Comparison of ENCODE assay signal across 26 cellular contexts in the genomic region with DNA sequence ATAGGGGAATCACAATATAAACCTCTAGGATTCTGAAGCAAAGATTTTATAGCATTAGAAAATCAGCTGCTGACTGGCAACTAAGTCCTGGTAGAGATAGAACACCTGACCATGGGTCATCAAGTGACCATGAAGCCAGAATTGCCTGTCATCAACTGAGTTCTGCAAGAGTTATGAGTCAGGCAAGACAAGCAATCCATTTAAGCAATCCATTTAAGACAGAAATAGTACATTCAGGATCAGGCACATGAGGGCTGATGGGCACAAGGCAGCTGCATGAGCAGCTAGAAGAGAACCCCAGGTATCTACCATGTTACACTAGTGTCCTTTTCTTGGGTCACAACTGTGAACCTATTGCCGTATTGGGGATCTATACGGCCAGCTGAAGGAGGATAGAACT.
A peak's percentile ranks its signal among the peaks of the same experiment; 100 is the strongest.
DNase-seq lines count a peak whose midpoint lies in the region; ATAC-seq and TF ChIP-seq lines count a peak whose summit lies in the region.
"Had no signal": no experiment of that assay in that cellular context is flagged by ENCODE, and none has a peak within 500 bp of the region (broad histone marks: within the 10 kb centered on the region; RNA-seq: fewer than 3 reads in every experiment).

No MANE protein-coding gene starts in this region.

- H3K9me2 ChIP-seq in PC-3 (replicated peaks; ENCODE audit: low read length), result no peaks in the 10 kb centered on the region

- no peak overlapping the region for H4K5ac ChIP-seq in mesendoderm (ENCODE audit: low read length)

- POLR2A ChIA-PET in PC-3 (lab: Charles Lee; ENCODE audit: unreplicated experiment), result no interaction called here

- H3K4me1 ChIP-seq in PC-3 (ENCODE audit: insufficient read depth, low read length), result no peaks in the 10 kb centered on the region
- H3K4me1 ChIP-seq in mesendoderm (ENCODE audit: control insufficient read depth, low read depth, low read length), result peaks cover 5% of the 10 kb centered on the region
- no peaks in the 10 kb centered on the region for H3K4me1 ChIP-seq in right atrium auricular region
- H3K4me1 ChIP-seq: ascending aorta, pancreas had no signal

- H3K4ac ChIP-seq in mesendoderm (ENCODE audit: low read depth, low read length), result peak overlapping the region; percentile 24

- WGBS in mesendoderm (ENCODE audit: extremely low coverage, insufficient coverage, low lambda C conversion rate), result no CpG with 5 or more reads among the region's 2 CpGs

- H2AFZ ChIP-seq in PC-3 (ENCODE audit: low read length), result no peak overlapping the region

- intact Hi-C loops in PC-3 (cut with micrococcal nuclease), result no loop called here

- H2BK5ac ChIP-seq in mesendoderm (ENCODE audit: low read length), result no peak overlapping the region

- TF ChIP-seq CTCF in PC-3 (conservative IDR thresholded peaks at IDR 0.05; ENCODE audit: low read depth, low read length) (no peak), epithelial cell of esophagus (IDR thresholded peaks at IDR 0.05; ENCODE audit: insufficient read depth, low read depth, low read length, missing control alignments) (no peak), right atrium auricular region (IDR thresholded peaks at IDR 0.05) (no peak)

- peak overlapping the region; percentile 9 for H3K56ac ChIP-seq in mesendoderm (ENCODE audit: low read length)

- H3K27ac ChIP-seq in PC-3 (ENCODE audit: low read length), result no peak overlapping the region
- H3K27ac ChIP-seq in mesendoderm (ENCODE audit: low read depth, low read length), result no peak overlapping the region
- H3K27ac ChIP-seq in right atrium auricular region, result no peak overlapping the region
- H3K27ac ChIP-seq: ascending aorta, pancreas, thoracic aorta had no signal

- H4K8ac ChIP-seq in mesendoderm (ENCODE audit: low read depth, low read length), result no peak overlapping the region

- no peaks in the 10 kb centered on the region for H3K27me3 ChIP-seq in PC-3 (ENCODE audit: low read length)
- no peaks in the 10 kb centered on the region for H3K27me3 ChIP-seq in mesendoderm (ENCODE audit: insufficient read depth, low read length, poor library complexity)
- H3K27me3 ChIP-seq in right atrium auricular region, result no peaks in the 10 kb centered on the region
- H3K27me3 ChIP-seq: ascending aorta, pancreas had no signal

- DNase-seq in CD1c-positive myeloid dendritic cell (ENCODE audit: extremely low spot score) (peak; percentile 12), PC-3 (peak; percentile 15), epithelial cell of esophagus (ENCODE audit: low read depth) (peak; percentile 76), mesendoderm (no peak), NCI-H226 (no peak), right atrium auricular region (ENCODE audit: low spot score) (no peak)
- no peak for DNase-seq in activated T-cell treated with anti-CD3 and anti-CD28 coated beads, Interleukin-2, amount 50 U/mL, for 1 hour
- no peak for DNase-seq in activated effector memory CD4-positive, alpha-beta T cell treated with anti-CD3 and anti-CD28 coated beads, Interleukin-2, amount 50 U/mL, for 16 hours
- DNase-seq: ACHN; activated B cell treated with CpG ODN at 0.5 μM for 24 hours; activated CD8-positive, alpha-beta T cell treated with anti-CD3 and anti-CD28 coated beads for 36 hours; activated naive CD4-positive, alpha-beta T cell treated with anti-CD3 and anti-CD28 coated beads for 36 hours; activated T-cell treated with anti-CD3 and anti-CD28 coated beads, Interleukin-2, amount 50 U/mL, for 4 hours; C1 segment of cervical spinal cord; DMS 273 treated with DMSO at 0.1 percent for 48 hours; effector memory CD4-positive, alpha-beta T cell; hypothalamus; NCI-H187; NCI-H82; OCI-M1; pancreas; stimulated activated CD4-positive, alpha-beta T cell treated with anti-CD3 and anti-CD28 coated beads, Interleukin-2, amount 100 ng/mL, for 24 hours; stimulated activated naive B cell treated with anti-CD40 and anti-IgM and Interleukin-4, amounts not matched to agents 10 μg/mL and 1 μg/mL and 100 μg/mL, for 72 hours had no signal

- H2BK120ac ChIP-seq in mesendoderm (ENCODE audit: low read depth, low read length), result no peak overlapping the region

- H3K9ac ChIP-seq in PC-3 (ENCODE audit: low read length), result no peak overlapping the region
- no peak overlapping the region for H3K9ac ChIP-seq in mesendoderm (ENCODE audit: low read length)

- no peaks in the 10 kb centered on the region for H3F3A ChIP-seq in PC-3 (ENCODE audit: low read length, unreplicated experiment)

- H2AK5ac ChIP-seq in mesendoderm (ENCODE audit: low read length), result no peak overlapping the region

- H3K4me3 ChIP-seq in PC-3 (ENCODE audit: low read length), result no peak overlapping the region
- H3K4me3 ChIP-seq in epithelial cell of esophagus (ENCODE audit: low read length), result no peak overlapping the region
- H3K4me3 ChIP-seq in mesendoderm (ENCODE audit: low read length), result no peak overlapping the region
- H3K4me3 ChIP-seq in right atrium auricular region, result no peak overlapping the region
- H3K4me3 ChIP-seq: ascending aorta, pancreas, thoracic aorta had no signal

- H3K18ac ChIP-seq in mesendoderm (ENCODE audit: low read length), result peak overlapping the region; percentile 14

- BruUV-seq in PC-3 (replicated peaks; lab: Mats Ljungman, UMichigan), result no TSS peak

- H2BK15ac ChIP-seq in mesendoderm (replicated peaks; ENCODE audit: low read depth), result no peak overlapping the region

- H3K4me2 ChIP-seq in PC-3 (ENCODE audit: low read length), result no peak overlapping the region
- H3K4me2 ChIP-seq in mesendoderm (ENCODE audit: low read length), result no peak overlapping the region

- CTCF ChIA-PET in PC-3 (lab: Charles Lee), result no interaction called here

- H3K36me3 ChIP-seq in PC-3 (ENCODE audit: low read depth, low read length) (no peaks in the 10 kb centered on the region), mesendoderm (ENCODE audit: control insufficient read depth, insufficient read depth, low read length) (no peaks in the 10 kb centered on the region), right atrium auricular region (no peaks in the 10 kb centered on the region)
- H3K36me3 ChIP-seq: ascending aorta, pancreas, thoracic aorta had no signal

- no peak overlapping the region for H3K23ac ChIP-seq in mesendoderm (ENCODE audit: low read length)

- ATAC-seq in PC-3, result no peak
- ATAC-seq: activated CD8-positive, alpha-beta T cell treated with anti-CD3 and anti-CD28 coated beads for 36 hours; activated T-cell treated with anti-CD3 and anti-CD28 coated beads, Interleukin-2, amount 50 U/mL, for 4 hours; natural killer cell treated with Interleukin-12 subunit alpha and Interleukin-12 subunit beta and Interleukin-15 and Interleukin-18, amount 100 ng/mL, for 72 hours; pancreas; stimulated activated naive B cell treated with anti-CD40 and anti-IgM and Interleukin-4, amounts not matched to agents 10 μg/mL and 1 μg/mL and 100 μg/mL, for 72 hours had no signal

- no peaks in the 10 kb centered on the region for H4K20me1 ChIP-seq in PC-3 (ENCODE audit: low read length)

- H3K9me3 ChIP-seq in PC-3 (ENCODE audit: low read length), result no peaks in the 10 kb centered on the region
- H3K9me3 ChIP-seq in right atrium auricular region, result no peaks in the 10 kb centered on the region
- H3K9me3 ChIP-seq: ascending aorta, pancreas, thoracic aorta had no signal

- H3K79me1 ChIP-seq in mesendoderm (ENCODE audit: low read length), result no peaks in the 10 kb centered on the region

- H3K79me2 ChIP-seq in PC-3 (ENCODE audit: low read length), result no peaks in the 10 kb centered on the region
- H3K79me2 ChIP-seq in mesendoderm (ENCODE audit: control insufficient read depth, insufficient read depth, low read length), result no peaks in the 10 kb centered on the region

Comparison
In these comparisons a context has a peak if more than half of its experiments do, and no peak if none do; other contexts are left out.
1. DNase-seq: peak in CD1c-positive myeloid dendritic cell (single experiment), PC-3 (single experiment) and epithelial cell of esophagus (single experiment); none in mesendoderm (single experiment), NCI-H226 (single experiment), right atrium auricular region (single experiment), activated T-cell treated with anti-CD3 and anti-CD28 coated beads, Interleukin-2, amount 50 U/mL, for 1 hour (single experiment) and activated effector memory CD4-positive, alpha-beta T cell treated with anti-CD3 and anti-CD28 coated beads, Interleukin-2, amount 50 U/mL, for 16 hours (single experiment).